20 cellular contexts compared by ENCODE assay signal in the genomic region with DNA sequence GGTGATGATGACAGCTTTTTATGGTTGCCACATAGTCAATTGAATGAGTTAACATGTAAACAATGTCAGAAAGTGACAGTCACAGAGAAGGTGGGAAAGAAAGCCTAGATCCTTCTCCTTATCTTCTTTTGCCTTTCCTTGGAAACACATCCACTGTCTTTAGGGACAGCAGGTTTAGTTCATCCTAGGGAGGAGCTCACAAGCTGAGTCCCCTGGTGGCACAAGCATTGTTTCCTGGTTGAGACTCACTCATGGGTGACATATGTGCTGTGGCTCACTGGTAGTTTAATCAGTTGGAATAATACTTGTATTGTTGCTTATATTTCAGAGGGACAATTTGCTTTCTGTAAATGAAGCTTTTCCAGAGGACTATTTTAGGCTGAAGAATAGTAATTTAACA.
DNase-seq lines count a peak whose midpoint lies in the region; ATAC-seq lines count a peak whose summit lies in the region.
"Had no signal": no experiment of that assay in that cellular context is flagged by ENCODE, and none has a peak within 500 bp of the region (broad histone marks: within the 10 kb centered on the region; RNA-seq: fewer than 3 reads in every experiment).

No MANE protein-coding gene starts in this region.

- H3K14ac ChIP-seq in trophoblast cell (ENCODE audit: low read length), result no peak overlapping the region

- no peak overlapping the region for H3K56ac ChIP-seq in mesendoderm (ENCODE audit: low read length)

- H3K9ac ChIP-seq in mesendoderm (ENCODE audit: low read length) (no peak overlapping the region), trophoblast cell (ENCODE audit: low read length) (no peak overlapping the region)
- H3K9ac ChIP-seq: BLaER1 treated with 17β-estradiol and CSF1 and Interleukin-3, amounts not matched to agents 10 nM and 100 nM; GM23248 had no signal

- H2BK5ac ChIP-seq in mesendoderm (ENCODE audit: low read length) (no peak overlapping the region), trophoblast cell (ENCODE audit: low read depth, low read length, poor library complexity) (no peak overlapping the region)

- peak; percentile 3 for DNase-seq in NCI-H146 (lab: John Stamatoyannopoulos, UW)
- DNase-seq in NCI-H146 treated with DMSO at 0.1 percent for 48 hours (lab: John Stamatoyannopoulos, UW; ENCODE audit: unreplicated experiment), result no peak
- peak; percentile 5 for DNase-seq in NCI-H345 treated with DMSO at 0.1 percent for 48 hours (lab: John Stamatoyannopoulos, UW; ENCODE audit: unreplicated experiment)
- DNase-seq in mesendoderm, result peak; percentile 65
- no peak for DNase-seq in trophoblast cell
- no peak for DNase-seq in central memory CD4-positive, alpha-beta T cell
- DNase-seq: 8988T; ACHN; AML-193; BE2C; CD4-positive, alpha-beta T cell; CD8-positive, alpha-beta memory T cell; DMS 273 treated with DMSO at 0.1 percent for 48 hours; DND-41; GM23248; H7; HCEC 1CT had no signal

- ATAC-seq in HG02642 (IDR thresholded peaks at IDR 0.05; ENCODE audit: poor library complexity, unreplicated experiment), result no peak
- ATAC-seq: A549 had no signal

- no peaks in the 10 kb centered on the region for H3K4me1 ChIP-seq in mesendoderm (ENCODE audit: control insufficient read depth, low read depth, low read length)
- H3K4me1 ChIP-seq in trophoblast cell (ENCODE audit: control insufficient read depth in 1 of 2, insufficient read depth in 2 of 2, low read length in 2 of 2), result no peaks in the 10 kb centered on the region
- H3K4me1 ChIP-seq: A549; BE2C; BLaER1 treated with 17β-estradiol and CSF1 and Interleukin-3, amounts not matched to agents 10 nM and 100 nM had no signal

- H3K79me2 ChIP-seq in mesendoderm (ENCODE audit: control insufficient read depth, insufficient read depth, low read length) (no peaks in the 10 kb centered on the region), trophoblast cell (ENCODE audit: control insufficient read depth, insufficient read depth, low read length, poor library complexity) (no peaks in the 10 kb centered on the region)

- H2AK5ac ChIP-seq in mesendoderm (ENCODE audit: low read length) (no peak overlapping the region), trophoblast cell (ENCODE audit: low read length) (no peak overlapping the region)

- H3K36me3 ChIP-seq in mesendoderm (ENCODE audit: control insufficient read depth, insufficient read depth, low read length), result no peaks in the 10 kb centered on the region
- no peaks in the 10 kb centered on the region for H3K36me3 ChIP-seq in trophoblast cell (ENCODE audit: control insufficient read depth in 1 of 2, insufficient read depth in 2 of 2, low read length in 2 of 2)
- H3K36me3 ChIP-seq: BE2C; BLaER1 treated with 17β-estradiol and CSF1 and Interleukin-3, amounts not matched to agents 10 nM and 100 nM had no signal

- H4K12ac ChIP-seq in trophoblast cell (ENCODE audit: low read depth, low read length), result no peak overlapping the region

- H3K4ac ChIP-seq in mesendoderm (ENCODE audit: low read depth, low read length), result no peak overlapping the region
- H3K4ac ChIP-seq in trophoblast cell (ENCODE audit: low read depth, low read length), result no peak overlapping the region

- no peak overlapping the region for H3K23ac ChIP-seq in mesendoderm (ENCODE audit: low read length)
- peak overlapping the region; percentile 33 for H3K23ac ChIP-seq in trophoblast cell (ENCODE audit: low read length)

- H2AFZ ChIP-seq in trophoblast cell (ENCODE audit: insufficient read depth, low read length, poor library complexity), result no peak overlapping the region
- H2AFZ ChIP-seq: GM23248 had no signal

- H3K79me1 ChIP-seq in mesendoderm (ENCODE audit: low read length) (no peaks in the 10 kb centered on the region), trophoblast cell (ENCODE audit: low read length) (no peaks in the 10 kb centered on the region)

- H3K18ac ChIP-seq in mesendoderm (ENCODE audit: low read length) (no peak overlapping the region), trophoblast cell (ENCODE audit: low read length) (no peak overlapping the region)

- H4K5ac ChIP-seq in mesendoderm (ENCODE audit: low read length), result no peak overlapping the region

- H3K27ac ChIP-seq in mesendoderm (ENCODE audit: low read depth, low read length) (no peak overlapping the region), trophoblast cell (ENCODE audit: low read depth, low read length) (no peak overlapping the region)
- H3K27ac ChIP-seq: A549; BLaER1 treated with 17β-estradiol and CSF1 and Interleukin-3, amounts not matched to agents 10 nM and 100 nM; GM23248 had no signal

- H2BK120ac ChIP-seq in mesendoderm (ENCODE audit: low read depth, low read length) (no peak overlapping the region), trophoblast cell (ENCODE audit: insufficient read depth, low read length, poor library complexity) (no peak overlapping the region)

- no peak overlapping the region for H4K91ac ChIP-seq in trophoblast cell (ENCODE audit: low read depth, low read length)

- H4K8ac ChIP-seq in mesendoderm (ENCODE audit: low read depth, low read length) (no peak overlapping the region), trophoblast cell (ENCODE audit: low read depth, low read length) (no peak overlapping the region)

- H2BK15ac ChIP-seq in mesendoderm (replicated peaks; ENCODE audit: low read depth), result no peak overlapping the region

- H3K9me3 ChIP-seq in trophoblast cell (ENCODE audit: insufficient read depth, low read depth, low read length), result peaks cover 1% of the 10 kb centered on the region
- H3K9me3 ChIP-seq: A549; BE2C; BLaER1 treated with 17β-estradiol and CSF1 and Interleukin-3, amounts not matched to agents 10 nM and 100 nM had no signal

- H3K4me3 ChIP-seq in mesendoderm (ENCODE audit: low read length) (no peak overlapping the region), trophoblast cell (ENCODE audit: low read depth, low read length) (no peak overlapping the region)
- H3K4me3 ChIP-seq: A549; BLaER1 treated with 17β-estradiol and CSF1 and Interleukin-3, amounts not matched to agents 10 nM and 100 nM; GM23248 had no signal

- H3K27me3 ChIP-seq in mesendoderm (ENCODE audit: insufficient read depth, low read length, poor library complexity) (no peaks in the 10 kb centered on the region), trophoblast cell (ENCODE audit: insufficient read depth, low read length) (no peaks in the 10 kb centered on the region)
- H3K27me3 ChIP-seq: BE2C; BLaER1 treated with 17β-estradiol and CSF1 and Interleukin-3, amounts not matched to agents 10 nM and 100 nM had no signal

- no peak overlapping the region for H2BK12ac ChIP-seq in trophoblast cell (ENCODE audit: low read length)

- H3K4me2 ChIP-seq in mesendoderm (ENCODE audit: low read length) (no peak overlapping the region), trophoblast cell (ENCODE audit: low read length) (no peak overlapping the region)
- H3K4me2 ChIP-seq: A549; BLaER1 treated with 17β-estradiol and CSF1 and Interleukin-3, amounts not matched to agents 10 nM and 100 nM had no signal

Comparison
In these comparisons a context has a peak if more than half of its experiments do, and no peak if none do; other contexts are left out.
1. DNase-seq: peak in NCI-H146 (single experiment), NCI-H345 treated with DMSO at 0.1 percent for 48 hours (single experiment) and mesendoderm (single experiment); none in NCI-H146 treated with DMSO at 0.1 percent for 48 hours (single experiment), trophoblast cell (0 of 2) and central memory CD4-positive, alpha-beta T cell (single experiment).